Comparison of ENCODE assay signal across 15 cellular contexts in the genomic region with DNA sequence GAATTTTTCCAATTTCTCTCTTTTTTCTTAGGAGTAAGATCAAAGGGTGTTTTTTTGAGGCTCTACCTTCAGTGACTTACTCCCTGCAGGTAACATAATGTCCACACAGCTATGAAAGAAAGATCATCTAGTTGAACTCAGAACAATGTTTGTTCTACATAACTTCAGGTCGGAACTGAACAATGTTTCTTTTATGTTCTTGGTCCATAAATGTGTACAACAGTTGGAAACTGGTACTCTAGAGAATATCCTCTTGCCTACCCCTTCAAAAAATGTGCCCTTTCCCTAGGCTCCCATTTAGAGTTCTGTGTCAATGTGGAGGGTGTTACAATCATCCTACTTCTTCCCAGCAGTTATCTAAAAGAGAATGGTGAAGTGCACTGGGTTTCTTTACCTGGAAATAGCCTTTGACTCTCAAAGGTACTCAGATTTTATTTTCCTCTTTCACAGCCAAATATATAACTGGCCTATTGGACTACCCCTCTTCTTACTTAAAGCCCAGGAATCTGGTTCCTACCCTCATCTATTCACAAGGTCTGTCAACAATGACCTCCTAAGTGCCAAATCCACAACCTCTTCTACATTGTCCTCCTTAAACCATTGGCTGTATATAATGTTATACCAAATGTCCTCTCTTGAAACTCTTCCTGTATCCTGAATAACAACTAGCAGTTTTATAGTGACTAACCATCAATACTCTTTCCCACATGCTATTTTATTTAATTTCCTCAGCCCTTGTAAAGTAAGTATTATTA. TPM values are rescaled to one million over a fixed set of nuclear protein-coding genes. Genes with fewer than 3 reads are reported as not detected.
DNase-seq lines count a peak whose midpoint lies in the region; ATAC-seq, FAIRE-seq and TF ChIP-seq lines count a peak whose summit lies in the region.
"Had no signal": no experiment of that assay in that cellular context is flagged by ENCODE, and none has a peak within 500 bp of the region (broad histone marks: within the 10 kb centered on the region; RNA-seq: fewer than 3 reads in every experiment).

No MANE protein-coding gene starts in this region.

- in situ Hi-C loops in K562 (cut with MboI), result no loop called here

- no peak for TF ChIP-seq RAD21 in K562 (CRISPR knock-in tag; conservative IDR thresholded peaks at IDR 0.05 in 1 of 2, IDR thresholded peaks at IDR 0.05 in 1 of 2)

- peaks cover 11% of the 10 kb centered on the region; the same call in 2 of the 3 replicates for H3K36me3 ChIP-seq in K562 (ENCODE audit: control insufficient read depth, insufficient read depth, low read length)

- no peak overlapping the region for H3K4me3 ChIP-seq in K562
- H3K4me3 ChIP-seq: BLaER1 treated with 17β-estradiol and CSF1 and Interleukin-3, amounts not matched to agents 10 nM and 100 nM; GM23338 had no signal

- no peaks in the 10 kb centered on the region for H4K20me1 ChIP-seq in K562 (replicated peaks; ENCODE audit: control insufficient read depth, insufficient read depth, low read length)

- BruUV-seq in K562 (replicated peaks; lab: Mats Ljungman, UMichigan), result no TSS peak

- POLR2A ChIA-PET in K562 (lab: Yijun Ruan, JAX), result no interaction called here

- FAIRE-seq in K562 (lab: Jason Lieb, UNC), result no peak
- FAIRE-seq: D721Med, G401.6 had no signal

- DNase-seq in natural killer cell treated with Interleukin-12 subunit alpha and Interleukin-12 subunit beta and Interleukin-15 and Interleukin-18, amount 100 ng/mL, for 72 hours (ENCODE audit: low spot score), result no peak
- DNase-seq in natural killer cell (no peak), K562 (ENCODE audit: extremely low read depth in 1 of 4, low spot score in 3 of 4) (no peak), GM20000 (ENCODE audit: low spot score) (no peak), NCI-H1048 (lab: John Stamatoyannopoulos, UW) (no peak)
- DNase-seq in stimulated activated naive B cell treated with anti-CD40 and anti-IgM and Interleukin-4, amounts not matched to agents 10 μg/mL and 1 μg/mL and 100 μg/mL, for 72 hours, result no peak
- DNase-seq: Caco-2 had no signal

- 94% methylated on average over 1 of the region's 1 CpG for WGBS in K562 (ENCODE audit: insufficient coverage, low coverage, missing lambda C conversion rate)

- H3K4me3 Mint-ChIP-seq in natural killer cell treated with Interleukin-12 subunit alpha and Interleukin-12 subunit beta and Interleukin-15 and Interleukin-18, amount 100 ng/mL, for 72 hours, result no peak overlapping the region
- H3K4me3 Mint-ChIP-seq in natural killer cell, result no peak overlapping the region
- peak overlapping the region in 1 of 2 donors; percentile 5 for H3K4me3 Mint-ChIP-seq in stimulated activated naive B cell treated with anti-CD40 and anti-IgM and Interleukin-4, amounts not matched to agents 10 μg/mL and 1 μg/mL and 100 μg/mL, for 72 hours
- H3K4me3 Mint-ChIP-seq: B cell, GM23338 had no signal

- H3K4me1 ChIP-seq in K562 (replicated peaks in 1 of 2; ENCODE audit: control insufficient read depth in 2 of 2, insufficient read depth in 2 of 2, low read length in 2 of 2), result peaks cover 0 to 5% of the 10 kb centered on the region in 2 experiments; a peak in 2 of 5 replicates
- H3K4me1 ChIP-seq: Caco-2 had no signal

- H3K4me1 Mint-ChIP-seq in natural killer cell treated with Interleukin-12 subunit alpha and Interleukin-12 subunit beta and Interleukin-15 and Interleukin-18, amount 100 ng/mL, for 72 hours (ENCODE audit: low read depth in 2 of 2), result peaks cover 21 to 25% of the 10 kb centered on the region in 2 donors
- peaks cover 0 to 25% of the 10 kb centered on the region in 2 donors for H3K4me1 Mint-ChIP-seq in natural killer cell
- H3K4me1 Mint-ChIP-seq in stimulated activated naive B cell treated with anti-CD40 and anti-IgM and Interleukin-4, amounts not matched to agents 10 μg/mL and 1 μg/mL and 100 μg/mL, for 72 hours, result peaks cover 14 to 15% of the 10 kb centered on the region in 2 donors
- H3K4me1 Mint-ChIP-seq: B cell, GM23338 had no signal

- no peaks in the 10 kb centered on the region for H3K79me2 ChIP-seq in K562 (ENCODE audit: control insufficient read depth, insufficient read depth, low read length)

- H3K27ac Mint-ChIP-seq in natural killer cell treated with Interleukin-12 subunit alpha and Interleukin-12 subunit beta and Interleukin-15 and Interleukin-18, amount 100 ng/mL, for 72 hours, result peak overlapping the region; percentile 6 to 27
- H3K27ac Mint-ChIP-seq in natural killer cell, result no peak overlapping the region
- H3K27ac Mint-ChIP-seq in stimulated activated naive B cell treated with anti-CD40 and anti-IgM and Interleukin-4, amounts not matched to agents 10 μg/mL and 1 μg/mL and 100 μg/mL, for 72 hours, result peak overlapping the region; percentile 86
- H3K27ac Mint-ChIP-seq: B cell, GM23338 had no signal

- no peak overlapping the region for H3K4me2 ChIP-seq in K562 (ENCODE audit: insufficient read depth, low read length)
- H3K4me2 ChIP-seq: BLaER1 treated with 17β-estradiol and CSF1 and Interleukin-3, amounts not matched to agents 10 nM and 100 nM; GM23338; KMS-11 had no signal

- CTCF ChIA-PET in K562 (lab: Yijun Ruan, JAX; ENCODE audit: low intra/inter-chr PET ratio), result interaction anchor here (0.5 kb wide), 1 partner anchor 21 kb away, joined by 3 read pairs; no protein-coding TSS in a partner anchor

- H3K36me3 Mint-ChIP-seq in natural killer cell treated with Interleukin-12 subunit alpha and Interleukin-12 subunit beta and Interleukin-15 and Interleukin-18, amount 100 ng/mL, for 72 hours, result peaks cover 52% of the 10 kb centered on the region
- peaks cover 32% of the 10 kb centered on the region for H3K36me3 Mint-ChIP-seq in natural killer cell
- H3K36me3 Mint-ChIP-seq in stimulated activated naive B cell treated with anti-CD40 and anti-IgM and Interleukin-4, amounts not matched to agents 10 μg/mL and 1 μg/mL and 100 μg/mL, for 72 hours, result peaks cover 69 to 82% of the 10 kb centered on the region in 2 donors

- no peak for ATAC-seq in natural killer cell treated with Interleukin-12 subunit alpha and Interleukin-12 subunit beta and Interleukin-15 and Interleukin-18, amount 100 ng/mL, for 72 hours
- ATAC-seq in natural killer cell (no peak), GM18505 (IDR thresholded peaks at IDR 0.05; ENCODE audit: unreplicated experiment) (no peak), K562 (no peak), GM18909 (IDR thresholded peaks at IDR 0.05; ENCODE audit: poor library complexity, unreplicated experiment) (no peak)
- ATAC-seq in stimulated activated naive B cell treated with anti-CD40 and anti-IgM and Interleukin-4, amounts not matched to agents 10 μg/mL and 1 μg/mL and 100 μg/mL, for 72 hours (replicated peaks), result no peak
- ATAC-seq: GM23338 had no signal

- no peaks in the 10 kb centered on the region for H3K9me3 ChIP-seq in K562 (replicated peaks; ENCODE audit: control insufficient read depth, insufficient read depth, low read depth, low read length)
- H3K9me3 ChIP-seq: Caco-2 had no signal

- H3K27me3 Mint-ChIP-seq in natural killer cell treated with Interleukin-12 subunit alpha and Interleukin-12 subunit beta and Interleukin-15 and Interleukin-18, amount 100 ng/mL, for 72 hours, result no peaks in the 10 kb centered on the region
- no peaks in the 10 kb centered on the region for H3K27me3 Mint-ChIP-seq in natural killer cell (ENCODE audit: low read depth in 2 of 2)
- no peaks in the 10 kb centered on the region for H3K27me3 Mint-ChIP-seq in stimulated activated naive B cell treated with anti-CD40 and anti-IgM and Interleukin-4, amounts not matched to agents 10 μg/mL and 1 μg/mL and 100 μg/mL, for 72 hours
- H3K27me3 Mint-ChIP-seq: B cell had no signal

- no peaks in the 10 kb centered on the region for H3K9me3 Mint-ChIP-seq in natural killer cell treated with Interleukin-12 subunit alpha and Interleukin-12 subunit beta and Interleukin-15 and Interleukin-18, amount 100 ng/mL, for 72 hours
- no peaks in the 10 kb centered on the region for H3K9me3 Mint-ChIP-seq in natural killer cell
- peaks cover 4 to 13% of the 10 kb centered on the region in 2 donors for H3K9me3 Mint-ChIP-seq in stimulated activated naive B cell treated with anti-CD40 and anti-IgM and Interleukin-4, amounts not matched to agents 10 μg/mL and 1 μg/mL and 100 μg/mL, for 72 hours

- no peak overlapping the region for H3K27ac ChIP-seq in K562 (ENCODE audit: extremely low read depth, low read depth, low read length)
- H3K27ac ChIP-seq: BLaER1 treated with 17β-estradiol and CSF1 and Interleukin-3, amounts not matched to agents 10 nM and 100 nM; KMS-11 had no signal

- H2AFZ ChIP-seq in K562 (ENCODE audit: low read depth, low read length), result no peak overlapping the region
- H2AFZ ChIP-seq: GM23338 had no signal

- H3K27me3 ChIP-seq in K562 (ENCODE audit: control insufficient read depth in 2 of 2, insufficient read depth in 2 of 2, low read length in 2 of 2), result no peaks in the 10 kb centered on the region
- H3K27me3 ChIP-seq: BLaER1 treated with 17β-estradiol and CSF1 and Interleukin-3, amounts not matched to agents 10 nM and 100 nM had no signal

- TF ChIP-seq CTCF in natural killer cell (IDR thresholded peaks at IDR 0.05) (no peak), K562 (IDR thresholded peaks at IDR 0.05 in 2 of 3, conservative IDR thresholded peaks at IDR 0.05 in 1 of 3; ENCODE audit: insufficient read depth in 2 of 3, low read depth in 1 of 3, low read length in 3 of 3) (no peak), GM20000 (IDR thresholded peaks at IDR 0.05; ENCODE audit: extremely low read depth, missing control alignments) (no peak)

- H3K9me1 ChIP-seq in K562 (ENCODE audit: control insufficient read depth, insufficient read depth, low read length), result no peaks in the 10 kb centered on the region

- TF ChIP-seq POLR2A in GM18505 (IDR thresholded peaks at IDR 0.05; ENCODE audit: borderline replicate concordance, extremely low read depth, insufficient read depth, insufficient read length), result peak; percentile 34
- peak; percentile 30; the same call in 1 of the 2 replicates for TF ChIP-seq POLR2A in K562 (conservative IDR thresholded peaks at IDR 0.05)

- no peak overlapping the region for H3K9ac ChIP-seq in K562 (ENCODE audit: insufficient read depth in 1 of 2, low read depth in 2 of 2, low read length in 2 of 2)
- H3K9ac ChIP-seq: BLaER1 treated with 17β-estradiol and CSF1 and Interleukin-3, amounts not matched to agents 10 nM and 100 nM; KMS-11 had no signal

- no peak for TF ChIP-seq EP300 in K562 (IDR thresholded peaks at IDR 0.05; ENCODE audit: low read length)

- intact Hi-C loops in natural killer cell (cut with micrococcal nuclease), result no loop called here
- intact Hi-C loops in K562 (cut with micrococcal nuclease), result no loop called here

RNA-seq across cellular contexts. Expression of gene CD58, which starts 42.3 kb away (rescaled TPM):
- total RNA-seq in natural killer cell treated with Interleukin-12 subunit alpha and Interleukin-12 subunit beta and Interleukin-15 and Interleukin-18, amount 100 ng/mL, for 72 hours, result 10 to 100 TPM; 40.1 to 52.7 TPM
- total RNA-seq in natural killer cell (10 to 100 TPM; 27.4 to 34.0 (median 28.6) TPM), K562 (2014; rRNA removed) (18.1 and 20.6 TPM in 2 replicates), K562 (2014; rRNA removed; fragmentation: Illumina TruSeq; extraction: Trizol) (38.9 and 44.3 TPM in 2 replicates), K562 (2015; rRNA removed; fragmentation: Illumina TruSeq; extraction: Trizol) (32.6 and 37.4 TPM in 2 replicates), K562 (2021) (22.6 and 23.1 TPM in 2 replicates)
- 43.8 and 80.5 TPM in 2 replicates for total RNA-seq in K562 (2011; cell fraction: chromatin; rRNA removed; ENCODE audit: low replicate concordance)
- total RNA-seq in K562 (2011; cell fraction: nucleolus; rRNA removed), result 32.9 and 38.5 TPM in 2 replicates
- 55.1 and 71.8 TPM in 2 replicates for total RNA-seq in K562 (2011; cell fraction: nucleoplasm; rRNA removed)
- polyA plus RNA-seq in K562 (2011; rRNA removed) (63.1 and 113 TPM in 2 replicates), K562 (2014; fragmentation: Illumina TruSeq; extraction: Trizol) (49.0 and 53.2 TPM in 2 replicates), K562 (2014; fragmentation: Nextera tagmentation; extraction: Ambion mirVana) (10 to 100 TPM; 24.6 to 33.0 TPM), K562 (2014; rRNA removed) (40.9 and 45.0 TPM in 2 replicates)
- 26.9 and 29.8 TPM in 2 replicates for polyA plus RNA-seq in K562 (2011; cell fraction: cytosol; rRNA removed)
- polyA plus RNA-seq in K562 (2011; cell fraction: nucleus; rRNA removed), result 35.4 and 45.0 TPM in 2 replicates
- polyA plus RNA-seq in K562 (2012), result 27.1 and 33.9 TPM in 2 replicates
- polyA minus RNA-seq in K562 (2011; rRNA and poly(A)+ RNA removed), result 43.3 and 57.6 TPM in 2 replicates
- 11.0 and 23.7 TPM in 2 replicates for polyA minus RNA-seq in K562 (2011; cell fraction: cytosol; rRNA and poly(A)+ RNA removed)
- 27.6 and 28.0 TPM in 2 replicates for polyA minus RNA-seq in K562 (2011; cell fraction: nucleus; rRNA and poly(A)+ RNA removed)

Comparison
In these comparisons a context has a peak if more than half of its experiments do, and no peak if none do; other contexts are left out.
1. H3K27ac Mint-ChIP-seq: peak in natural killer cell treated with Interleukin-12 subunit alpha and Interleukin-12 subunit beta and Interleukin-15 and Interleukin-18, amount 100 ng/mL, for 72 hours (2 of 2) and stimulated activated naive B cell treated with anti-CD40 and anti-IgM and Interleukin-4, amounts not matched to agents 10 μg/mL and 1 μg/mL and 100 μg/mL, for 72 hours (single experiment); none in natural killer cell (0 of 2).